6 cellular contexts compared by ENCODE assay signal in the genomic region with DNA sequence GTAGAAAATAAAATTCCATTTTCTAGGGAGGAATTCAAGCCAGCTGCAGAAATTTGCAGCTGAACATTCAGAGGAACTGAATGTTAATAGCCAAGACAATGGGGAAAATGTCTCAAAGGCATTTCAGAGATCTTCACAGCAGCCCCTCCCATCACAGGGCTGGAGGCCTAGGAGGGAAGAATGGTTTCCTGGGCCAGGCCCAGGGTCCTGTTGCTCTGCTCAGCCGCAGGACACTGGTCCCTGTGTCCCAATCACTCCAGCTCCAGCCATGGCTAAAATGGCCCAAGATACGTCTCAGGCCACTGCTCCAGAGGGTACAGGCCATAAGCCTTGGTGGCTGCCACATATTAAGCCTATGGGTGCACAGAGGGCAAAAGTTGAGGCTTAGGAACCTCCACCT.
"Had no signal": no experiment of that assay in that cellular context is flagged by ENCODE, and none has a peak within 500 bp of the region (broad histone marks: within the 10 kb centered on the region; RNA-seq: fewer than 3 reads in every experiment).

No MANE protein-coding gene starts in this region.

- H3K27ac ChIP-seq: HL-60 had no signal

- ATAC-seq: HepG2 had no signal

- FAIRE-seq: HepG2, HTR-8/SVneo had no signal

- DNase-seq: IMR-90, KBM-7, KG1 had no signal
